Comparison of ENCODE assay signal across 16 cellular contexts in genomic region chr10:44899450-44900080, GRCh38. TPM values are rescaled to one million over a fixed set of nuclear protein-coding genes. Genes with fewer than 3 reads are reported as not detected.
DNase-seq lines count a peak whose midpoint lies in the region; ATAC-seq, FAIRE-seq and TF ChIP-seq lines count a peak whose summit lies in the region.
"Had no signal": no experiment of that assay in that cellular context is flagged by ENCODE, and none has a peak within 500 bp of the region (broad histone marks: within the 10 kb centered on the region; RNA-seq: fewer than 3 reads in every experiment).

No MANE protein-coding gene starts in this region.

- TF ChIP-seq POLR2A in H1 (IDR thresholded peaks at IDR 0.05; ENCODE audit: control extremely low read depth in 1 of 2, low read depth in 2 of 2, low read length in 2 of 2): no peak

- H3K36me3 ChIP-seq in H7 (replicated peaks; ENCODE audit: control insufficient read depth, insufficient read depth, low read length): no peaks in the 10 kb centered on the region; the same call in 1 of the 2 replicates
- no peaks in the 10 kb centered on the region for H3K36me3 ChIP-seq in H1 (ENCODE audit: control insufficient read depth in 2 of 4, insufficient read depth in 4 of 4, low read length in 3 of 4)
- no peaks in the 10 kb centered on the region for H3K36me3 ChIP-seq in mesenchymal stem cell (ENCODE audit: control insufficient read depth in 1 of 2, insufficient read depth in 2 of 2, low read depth in 1 of 2, low read length in 2 of 2)
- H3K36me3 ChIP-seq in trophoblast cell (ENCODE audit: control insufficient read depth in 1 of 2, insufficient read depth in 2 of 2, low read length in 2 of 2): no peaks in the 10 kb centered on the region
- no peaks in the 10 kb centered on the region for H3K36me3 ChIP-seq in small intestine (ENCODE audit: control insufficient read depth in 2 of 2, insufficient read depth in 2 of 2, low read length in 2 of 2)

- no peak overlapping the region for H3K56ac ChIP-seq in H1 (replicated peaks; ENCODE audit: insufficient read length, low read depth, low read length)

- no peak; a peak in 1 of 3 replicates for TF ChIP-seq EP300 in H1 (IDR thresholded peaks at IDR 0.05; ENCODE audit: borderline replicate concordance in 1 of 2, low read depth in 2 of 2, low read length in 2 of 2)

- H3K9ac ChIP-seq in H1 (replicated peaks in 1 of 4; ENCODE audit: extremely low read depth in 1 of 4, low read depth in 3 of 4, low read length in 3 of 4) (no peak overlapping the region; a peak in 4 of 7 replicates), mesenchymal stem cell (ENCODE audit: low read length) (no peak overlapping the region), trophoblast cell (ENCODE audit: low read length) (no peak overlapping the region)

- peak; percentile 60 for DNase-seq in H7
- no peak for DNase-seq in H1 (ENCODE audit: low read depth in 1 of 2, low spot score in 2 of 2)
- no peak for DNase-seq in mesenchymal stem cell
- DNase-seq in trophoblast cell: no peak
- no peak for DNase-seq in small intestine
- no peak for DNase-seq in COR-L47 (lab: John Stamatoyannopoulos, UW)
- DNase-seq: CD4-positive, alpha-beta T cell; KG1; NCI-H1694; NCI-H2227 treated with DMSO at 0.1 percent for 48 hours had no signal

- CTCF ChIA-PET in H1 (lab: Charles Lee; ENCODE audit: partially characterized antibody): interaction anchor here (0.7 to 1.6 kb wide), 8 partner anchors 9 to 93 kb away, joined by 3 to 5 read pairs (median 4); no protein-coding TSS in a partner anchor

- H2BK12ac ChIP-seq in H1 (ENCODE audit: low read depth, low read length): peak overlapping the region; percentile 23; the same call in 1 of the 2 replicates
- peak overlapping the region; percentile 21 to 90 for H2BK12ac ChIP-seq in mesenchymal stem cell (ENCODE audit: low read length in 2 of 2)
- H2BK12ac ChIP-seq in trophoblast cell (ENCODE audit: low read length): peak overlapping the region; percentile 23

- H2AFZ ChIP-seq in H1 (ENCODE audit: low read length): peak overlapping the region; percentile 86
- H2AFZ ChIP-seq in mesenchymal stem cell (ENCODE audit: low read depth, low read length): no peak overlapping the region
- H2AFZ ChIP-seq in trophoblast cell (ENCODE audit: insufficient read depth, low read length, poor library complexity): no peak overlapping the region

- H3K79me1 ChIP-seq in H1 (ENCODE audit: low read depth, low read length) (no peaks in the 10 kb centered on the region), mesenchymal stem cell (replicated peaks; ENCODE audit: low read length, poor library complexity, severe bottlenecking) (no peaks in the 10 kb centered on the region), trophoblast cell (ENCODE audit: low read length) (peaks cover 11% of the 10 kb centered on the region)

- no peak overlapping the region for H4K91ac ChIP-seq in H1 (replicated peaks; ENCODE audit: insufficient read length, low read length)
- peak overlapping the region; percentile 58 for H4K91ac ChIP-seq in mesenchymal stem cell (ENCODE audit: low read length)
- H4K91ac ChIP-seq in trophoblast cell (ENCODE audit: low read depth, low read length): peak overlapping the region; percentile 61

- H4K20me1 ChIP-seq in H1 (replicated peaks in 1 of 2; ENCODE audit: control insufficient read depth in 1 of 2, insufficient read depth in 2 of 2, low read length in 2 of 2): no peaks in the 10 kb centered on the region

- peak overlapping the region; percentile 12 to 36; a peak in 2 of 4 replicates for H3K4me2 ChIP-seq in H1 (ENCODE audit: insufficient read depth in 1 of 2, low read depth in 2 of 2, low read length in 2 of 2)
- no peak overlapping the region for H3K4me2 ChIP-seq in mesenchymal stem cell (ENCODE audit: low read length, poor library complexity, severe bottlenecking)
- H3K4me2 ChIP-seq in trophoblast cell (ENCODE audit: low read length): no peak overlapping the region

- H2BK15ac ChIP-seq in H1 (ENCODE audit: low read length) (peak overlapping the region; percentile 92), mesenchymal stem cell (ENCODE audit: low read depth, poor library complexity, severe bottlenecking) (peak overlapping the region; percentile 21)

- H2BK20ac ChIP-seq in H1 (ENCODE audit: low read length): peak overlapping the region; percentile 64; the same call in 1 of the 2 replicates

- H3K79me2 ChIP-seq in H1 (ENCODE audit: control insufficient read depth in 1 of 2, insufficient read depth in 2 of 2, low read length in 2 of 2): no peaks in the 10 kb centered on the region
- no peaks in the 10 kb centered on the region for H3K79me2 ChIP-seq in trophoblast cell (ENCODE audit: control insufficient read depth, insufficient read depth, low read length, poor library complexity)

- H3K23me2 ChIP-seq in H1 (ENCODE audit: low read depth, low read length): no peaks in the 10 kb centered on the region; the same call in 1 of the 2 replicates

- WGBS in H1 (ENCODE audit: extremely low coverage in 1 of 2, insufficient coverage in 1 of 2, insufficient read length in 1 of 2, insufficient replicate concordance in 2 of 2, low coverage in 1 of 2, low lambda C conversion rate in 2 of 2, missing lambda C conversion rate in 1 of 2), 2 experiments: 72% methylated on average over 5 of the region's 5 CpGs; no CpG with 5 or more reads in 1 of the 2 experiments
- 50% methylated on average over 5 of the region's 5 CpGs for WGBS in mesenchymal stem cell
- WGBS in trophoblast cell (ENCODE audit: extremely low coverage, insufficient coverage, insufficient read length): no CpG with 5 or more reads among the region's 5 CpGs
- WGBS in small intestine, 3 donors: 67 to 72% (median 69%) methylated on average over 5 of the region's 5 CpGs

- ATAC-seq in HG03095 (IDR thresholded peaks at IDR 0.05; ENCODE audit: unreplicated experiment): no peak
- ATAC-seq: HCT116 had no signal

- H2BK120ac ChIP-seq in H1 (replicated peaks; ENCODE audit: low read depth, low read length): no peak overlapping the region
- no peak overlapping the region for H2BK120ac ChIP-seq in mesenchymal stem cell (ENCODE audit: low read depth, low read length)
- H2BK120ac ChIP-seq in trophoblast cell (ENCODE audit: insufficient read depth, low read length, poor library complexity): peak overlapping the region; percentile 30

- FAIRE-seq in H1 (lab: Jason Lieb, UNC): peak; percentile 63
- FAIRE-seq in small intestine (lab: Jason Lieb, UNC): no peak

- peak overlapping the region; percentile 44; the same call in 1 of the 2 replicates for H2BK5ac ChIP-seq in H1 (ENCODE audit: low read depth, low read length)
- no peak overlapping the region for H2BK5ac ChIP-seq in mesenchymal stem cell (ENCODE audit: low read depth, low read length, poor library complexity, severe bottlenecking)
- H2BK5ac ChIP-seq in trophoblast cell (ENCODE audit: low read depth, low read length, poor library complexity): peak overlapping the region; percentile 28

- no peak overlapping the region for H3K4me3 ChIP-seq in H7 (ENCODE audit: insufficient read depth, low read depth, low read length)
- no peak overlapping the region for H3K4me3 ChIP-seq in H1 (ENCODE audit: extremely low read depth in 1 of 4, insufficient read depth in 2 of 4, low read depth in 3 of 4, low read length in 4 of 4)
- H3K4me3 ChIP-seq in mesenchymal stem cell (ENCODE audit: insufficient read depth in 1 of 2, low read depth in 1 of 2, low read length in 2 of 2): no peak overlapping the region
- no peak overlapping the region for H3K4me3 ChIP-seq in trophoblast cell (ENCODE audit: low read depth, low read length)
- no peak overlapping the region for H3K4me3 ChIP-seq in small intestine (ENCODE audit: low read depth in 1 of 2, low read length in 2 of 2)

- TF ChIP-seq CTCF in H1 (IDR thresholded peaks at IDR 0.05; ENCODE audit: control extremely low read depth in 1 of 3, insufficient read depth in 1 of 3, low read depth in 1 of 3, low read length in 3 of 3): no peak

- H3K4ac ChIP-seq in H1 (replicated peaks; ENCODE audit: insufficient read length, low read depth, low read length) (no peak overlapping the region), mesenchymal stem cell (ENCODE audit: low read depth in 1 of 2, low read length in 2 of 2) (peak overlapping the region; percentile 26 to 35), trophoblast cell (ENCODE audit: low read depth, low read length) (no peak overlapping the region)

- H3K27me3 ChIP-seq in H7 (ENCODE audit: control insufficient read depth, insufficient read depth, low read length): no peaks in the 10 kb centered on the region
- no peaks in the 10 kb centered on the region for H3K27me3 ChIP-seq in H1 (replicated peaks in 1 of 4; ENCODE audit: control insufficient read depth in 3 of 4, extremely low read depth in 1 of 4, insufficient read depth in 3 of 4, low read length in 3 of 4)
- peaks cover 25 to 33% of the 10 kb centered on the region in 2 experiments for H3K27me3 ChIP-seq in mesenchymal stem cell (ENCODE audit: control insufficient read depth in 1 of 2, insufficient read depth in 1 of 2, low read length in 2 of 2)
- H3K27me3 ChIP-seq in trophoblast cell (ENCODE audit: insufficient read depth, low read length): no peaks in the 10 kb centered on the region
- H3K27me3 ChIP-seq in small intestine (ENCODE audit: control insufficient read depth in 2 of 2, insufficient read depth in 2 of 2, low read length in 2 of 2): no peaks in the 10 kb centered on the region

- H3K27ac ChIP-seq in H1 (ENCODE audit: low read depth, low read length) (no peak overlapping the region), mesenchymal stem cell (ENCODE audit: low read length, poor library complexity, severe bottlenecking) (no peak overlapping the region), trophoblast cell (ENCODE audit: low read depth, low read length) (peak overlapping the region; percentile 37), small intestine (ENCODE audit: low read depth in 1 of 2, low read length in 1 of 2) (no peak overlapping the region)

- no peak overlapping the region for H3K23ac ChIP-seq in H1 (ENCODE audit: insufficient read length)
- no peak overlapping the region for H3K23ac ChIP-seq in mesenchymal stem cell (ENCODE audit: low read length in 2 of 2)
- H3K23ac ChIP-seq in trophoblast cell (ENCODE audit: low read length): no peak overlapping the region

- H3K18ac ChIP-seq in H1 (ENCODE audit: extremely low read depth, low read length) (peak overlapping the region; percentile 66), mesenchymal stem cell (ENCODE audit: low read depth in 1 of 2, low read length in 2 of 2) (peak overlapping the region in 1 of 2 experiments; percentile 65), trophoblast cell (ENCODE audit: low read length) (peak overlapping the region; percentile 58)

- H3K4me1 ChIP-seq in H1 (replicated peaks in 1 of 4; ENCODE audit: control insufficient read depth in 3 of 4, insufficient read depth in 4 of 4, low read length in 3 of 4) (peaks cover 7 to 18% (median 9%) of the 10 kb centered on the region in 4 experiments), mesenchymal stem cell (ENCODE audit: control insufficient read depth, insufficient read depth, low read depth, low read length) (peaks cover 10% of the 10 kb centered on the region), trophoblast cell (ENCODE audit: control insufficient read depth in 1 of 2, insufficient read depth in 2 of 2, low read length in 2 of 2) (peaks cover 22 to 30% of the 10 kb centered on the region in 2 experiments), small intestine (ENCODE audit: control insufficient read depth in 2 of 2, insufficient read depth in 1 of 2, low read depth in 1 of 2, low read length in 1 of 2) (no peaks in the 10 kb centered on the region)

- H4K8ac ChIP-seq in H1 (ENCODE audit: extremely low read depth, insufficient read depth, low read length) (no peak overlapping the region), mesenchymal stem cell (ENCODE audit: low read length) (peak overlapping the region; percentile 76), trophoblast cell (ENCODE audit: low read depth, low read length) (no peak overlapping the region)

- H3K9me3 ChIP-seq in H1 (ENCODE audit: insufficient read depth in 2 of 2, low read depth in 1 of 2, low read length in 1 of 2): peaks cover 3 to 4% of the 10 kb centered on the region in 2 experiments; a peak in 2 of 4 replicates
- peaks cover 5% of the 10 kb centered on the region for H3K9me3 ChIP-seq in mesenchymal stem cell (ENCODE audit: control insufficient read depth, low read length)
- peaks cover 2% of the 10 kb centered on the region for H3K9me3 ChIP-seq in trophoblast cell (ENCODE audit: insufficient read depth, low read depth, low read length)
- no peaks in the 10 kb centered on the region for H3K9me3 ChIP-seq in small intestine (ENCODE audit: control insufficient read depth, low read depth)

- no peak overlapping the region for H4K12ac ChIP-seq in trophoblast cell (ENCODE audit: low read depth, low read length)

- H3K14ac ChIP-seq in H1 (ENCODE audit: insufficient read length) (no peak overlapping the region), mesenchymal stem cell (ENCODE audit: low read length in 2 of 2) (peak overlapping the region in 1 of 2 experiments; percentile 85), trophoblast cell (ENCODE audit: low read length) (peak overlapping the region; percentile 8)

- H2AK5ac ChIP-seq in H1 (ENCODE audit: low read depth, low read length) (no peak overlapping the region), mesenchymal stem cell (ENCODE audit: low read length, severe bottlenecking) (no peak overlapping the region), trophoblast cell (ENCODE audit: low read length) (no peak overlapping the region)

- TF ChIP-seq RAD21 in H1 (IDR thresholded peaks at IDR 0.05 in 1 of 2, conservative IDR thresholded peaks at IDR 0.05 in 1 of 2; ENCODE audit: low read depth in 2 of 2, low read length in 2 of 2): no peak

- no peak overlapping the region for H4K5ac ChIP-seq in H1 (ENCODE audit: insufficient read length, low read depth, low read length)

- POLR2A ChIA-PET in H1 (lab: Charles Lee; ENCODE audit: partially characterized antibody): no interaction called here

RNA-seq across cellular contexts. Expression of gene TMEM72, which starts 11.6 kb away (rescaled TPM):
- total RNA-seq in H7 (2014; rRNA removed; shearing (Covaris generic)): not detected in 2 replicates
- not detected in 2 replicates for total RNA-seq in H1 (2021; fragmentation: NEBNext Ultra II Directional; extraction: Animal tissue kit (Norgen Biotek cat#: 25700))
- polyA plus RNA-seq in H1 (2011; rRNA removed) (not detected in 2 replicates), small intestine (under 1 TPM in 1 of 3 donors, not detected in 2; 0.28 TPM)
- polyA plus RNA-seq in H1 (2011; cell fraction: cytosol; rRNA removed): 0.03 TPM
- polyA plus RNA-seq in H1 (2011; cell fraction: nucleus; rRNA removed): not detected
- not detected in 4 replicates for polyA plus RNA-seq in H1 (2012, experiment 1 of 2)
- not detected for polyA plus RNA-seq in H1 (2012, experiment 2 of 2)
- not detected for polyA plus RNA-seq in H1 (2013, experiment 1 of 2)
- not detected for polyA plus RNA-seq in H1 (2013, experiment 2 of 2)
- polyA minus RNA-seq in H1 (2011; rRNA and poly(A)+ RNA removed): not detected in 2 replicates
- polyA minus RNA-seq in H1 (2011; cell fraction: cytosol; rRNA and poly(A)+ RNA removed): not detected
- not detected for polyA minus RNA-seq in H1 (2011; cell fraction: nucleus; rRNA and poly(A)+ RNA removed)
- polyA plus RNA-seq in mesenchymal stem cell (2013, experiment 1 of 2): 0.23 TPM
- 0.11 TPM for polyA plus RNA-seq in mesenchymal stem cell (2013, experiment 2 of 2)
- polyA plus RNA-seq in trophoblast cell (2013): 0.18 and 0.37 TPM in 2 replicates
- total RNA-seq: Calu3; CD4-positive, alpha-beta T cell; G401; M059J; SK-MEL-5 had no signal

Comparison
In these comparisons a context has a peak if more than half of its experiments do, and no peak if none do; other contexts are left out.
1. H3K4ac ChIP-seq: peak in mesenchymal stem cell (2 of 2); none in H1 (single experiment) and trophoblast cell (single experiment).
2. H3K4me2 ChIP-seq: peak in H1 (2 of 2); none in mesenchymal stem cell (single experiment) and trophoblast cell (single experiment).
3. Peak in every context shown above with its lines, with median percentiles within 50 percentile points of each other: H2BK12ac ChIP-seq.